16 cellular contexts compared by ENCODE assay signal in genomic region chr2:207765541-207765940, GRCh38. TPM values are rescaled to one million over a fixed set of nuclear protein-coding genes. Genes with fewer than 3 reads are reported as not detected.
DNase-seq lines count a peak whose midpoint lies in the region; ATAC-seq, FAIRE-seq and TF ChIP-seq lines count a peak whose summit lies in the region.
"Had no signal": no experiment of that assay in that cellular context is flagged by ENCODE, and none has a peak within 500 bp of the region (broad histone marks: within the 10 kb centered on the region; RNA-seq: fewer than 3 reads in every experiment).

No MANE protein-coding gene starts in this region.

- H3K27me3 Mint-ChIP-seq in endodermal cell (ENCODE audit: insufficient read depth): peaks cover 2% of the 10 kb centered on the region
- peaks cover 19 to 26% of the 10 kb centered on the region in 2 donors for H3K27me3 Mint-ChIP-seq in natural killer cell (ENCODE audit: low read depth in 2 of 2)
- peaks cover 29% of the 10 kb centered on the region for H3K27me3 Mint-ChIP-seq in activated CD4-positive, alpha-beta memory T cell treated with anti-CD3 and anti-CD28 coated beads for 36 hours

- H3K4me1 Mint-ChIP-seq in endodermal cell (peaks cover 32% of the 10 kb centered on the region), natural killer cell (peaks cover 24 to 28% of the 10 kb centered on the region in 2 donors)
- H3K4me1 Mint-ChIP-seq in activated CD4-positive, alpha-beta memory T cell treated with anti-CD3 and anti-CD28 coated beads for 36 hours (ENCODE audit: low read depth): peaks cover 24% of the 10 kb centered on the region

- no peaks in the 10 kb centered on the region for H3K4me1 ChIP-seq in endodermal cell (ENCODE audit: control insufficient read depth, insufficient read depth, low read length)
- peaks cover 15 to 48% (median 22%) of the 10 kb centered on the region in 3 donors for H3K4me1 ChIP-seq in pancreas

- peak overlapping the region; percentile 90 for H3K27ac Mint-ChIP-seq in endodermal cell
- H3K27ac Mint-ChIP-seq in natural killer cell: no peak overlapping the region
- H3K27ac Mint-ChIP-seq in activated CD4-positive, alpha-beta memory T cell treated with anti-CD3 and anti-CD28 coated beads for 36 hours: no peak overlapping the region
- H3K27ac Mint-ChIP-seq: CD4-positive, alpha-beta memory T cell; effector memory CD8-positive, alpha-beta T cell; HFFc6; mesothelial cell of epicardium; T-helper 2 cell treated with Interferon-gamma antibody and Interleukin-4, amounts not matched to agents 5 μg/mL and 100 μg/mL, for 36 hours had no signal

- H3K9me3 ChIP-seq in endodermal cell (ENCODE audit: control insufficient read depth, low read length) (peaks cover 7% of the 10 kb centered on the region), pancreas (no peaks in the 10 kb centered on the region)
- H3K9me3 ChIP-seq: Peyer's patch had no signal

- peak in 3 of 4 donors; percentile 14 to 23 (median 19) for ATAC-seq in pancreas
- no peak for ATAC-seq in natural killer cell
- ATAC-seq in GM18505 (IDR thresholded peaks at IDR 0.05; ENCODE audit: unreplicated experiment): no peak
- ATAC-seq: effector memory CD8-positive, alpha-beta T cell had no signal

- intact Hi-C loops in pancreas (cut with DNase I) (loop anchor here in 1 of 3 donors (10.0 kb wide), 1 partner anchor 199 kb away; no protein-coding TSS in a partner anchor), natural killer cell (cut with micrococcal nuclease) (no loop called here)
- intact Hi-C loops in activated CD4-positive, alpha-beta memory T cell treated with anti-CD3 and anti-CD28 coated beads for 36 hours (cut with micrococcal nuclease): no loop called here

- TF ChIP-seq CTCF in endodermal cell (conservative IDR thresholded peaks at IDR 0.05) (no peak), pancreas (IDR thresholded peaks at IDR 0.05) (no peak), natural killer cell (IDR thresholded peaks at IDR 0.05) (no peak)

- H3K27ac ChIP-seq in endodermal cell (ENCODE audit: low read depth, low read length): no peak overlapping the region
- H3K27ac ChIP-seq in pancreas: peak overlapping the region in 1 of 4 donors; percentile 77

- H3K9ac ChIP-seq in endodermal cell (ENCODE audit: extremely low read depth, low read length, poor library complexity, severe bottlenecking): peak overlapping the region; percentile 95

- peak; percentile 26 for FAIRE-seq in pancreas (lab: Jason Lieb, UNC)

- H3K36me3 ChIP-seq in H7 (replicated peaks; ENCODE audit: control insufficient read depth, insufficient read depth, low read length) (peaks cover 51% of the 10 kb centered on the region), endodermal cell (ENCODE audit: control insufficient read depth, insufficient read depth, low read length) (peaks cover 87% of the 10 kb centered on the region), pancreas (peaks cover 0 to 7% (median 0%) of the 10 kb centered on the region in 3 donors)

- CTCF ChIA-PET in activated CD4-positive, alpha-beta memory T cell treated with anti-CD3 and anti-CD28 coated beads for 36 hours (lab: Charles Lee): interaction anchor here (0.6 to 1.1 kb wide), 4 partner anchors 11 to 275 kb away, joined by 3 to 7 read pairs (median 6); partner anchors contain the start of gene METTL21A

- H3K27me3 ChIP-seq in H7 (ENCODE audit: control insufficient read depth, insufficient read depth, low read length): no peaks in the 10 kb centered on the region
- no peaks in the 10 kb centered on the region for H3K27me3 ChIP-seq in endodermal cell (ENCODE audit: control insufficient read depth, insufficient read depth, low read length, poor library complexity, severe bottlenecking)
- H3K27me3 ChIP-seq in pancreas: no peaks in the 10 kb centered on the region
- H3K27me3 ChIP-seq: Peyer's patch had no signal

- H3K4me3 Mint-ChIP-seq in endodermal cell (peak overlapping the region; percentile 97), natural killer cell (no peak overlapping the region)
- no peak overlapping the region for H3K4me3 Mint-ChIP-seq in activated CD4-positive, alpha-beta memory T cell treated with anti-CD3 and anti-CD28 coated beads for 36 hours
- H3K4me3 Mint-ChIP-seq: effector memory CD8-positive, alpha-beta T cell; HFFc6; T-helper 2 cell treated with Interferon-gamma antibody and Interleukin-4, amounts not matched to agents 5 μg/mL and 100 μg/mL, for 36 hours had no signal

- H3K9me3 Mint-ChIP-seq in endodermal cell (no peaks in the 10 kb centered on the region), natural killer cell (no peaks in the 10 kb centered on the region)
- no peaks in the 10 kb centered on the region for H3K9me3 Mint-ChIP-seq in activated CD4-positive, alpha-beta memory T cell treated with anti-CD3 and anti-CD28 coated beads for 36 hours
- H3K9me3 Mint-ChIP-seq: effector memory CD8-positive, alpha-beta T cell; HFFc6; mesothelial cell of epicardium; T-helper 2 cell treated with Interferon-gamma antibody and Interleukin-4, amounts not matched to agents 5 μg/mL and 100 μg/mL, for 36 hours had no signal

- no peak for TF ChIP-seq POLR2A in GM18505 (IDR thresholded peaks at IDR 0.05; ENCODE audit: borderline replicate concordance, extremely low read depth, insufficient read depth, insufficient read length)

- H3K36me3 Mint-ChIP-seq in endodermal cell (ENCODE audit: low read depth): peaks cover 82% of the 10 kb centered on the region
- no peaks in the 10 kb centered on the region for H3K36me3 Mint-ChIP-seq in natural killer cell
- peaks cover 3% of the 10 kb centered on the region for H3K36me3 Mint-ChIP-seq in activated CD4-positive, alpha-beta memory T cell treated with anti-CD3 and anti-CD28 coated beads for 36 hours
- H3K36me3 Mint-ChIP-seq: mesothelial cell of epicardium had no signal

- peak; percentile 73 for DNase-seq in H7
- peak; percentile 21 for DNase-seq in NCI-H2196 treated with DMSO at 0.1 percent for 48 hours (lab: John Stamatoyannopoulos, UW; ENCODE audit: unreplicated experiment)
- DNase-seq in endodermal cell: peak; percentile 80
- peak in 3 of 6 donors; percentile 40 to 60 (median 58) for DNase-seq in pancreas
- no peak for DNase-seq in natural killer cell
- DNase-seq in activated CD4-positive, alpha-beta memory T cell treated with anti-CD3 and anti-CD28 coated beads for 36 hours: no peak
- DNase-seq in putamen (ENCODE audit: low spot score): no peak
- DNase-seq: activated CD8-positive, alpha-beta memory T cell treated with anti-CD3 and anti-CD28 coated beads, Interleukin-2, amount 50 U/mL, for 48 hours; amniotic stem cell; CD4-positive, alpha-beta memory T cell; effector memory CD8-positive, alpha-beta T cell; HFFc6 had no signal

- peak overlapping the region; percentile 99 for H3K4me3 ChIP-seq in H7 (ENCODE audit: insufficient read depth, low read depth, low read length)
- peak overlapping the region; percentile 95 for H3K4me3 ChIP-seq in endodermal cell (ENCODE audit: low read length)
- H3K4me3 ChIP-seq in pancreas: peak overlapping the region in 1 of 4 donors; percentile 90

- 0 to 5% methylated on average over 2 of the region's 2 CpGs for WGBS in endodermal cell (ENCODE audit: insufficient coverage in 1 of 2, insufficient read length in 1 of 2), 2 experiments
- 16% methylated on average over 2 of the region's 2 CpGs for WGBS in pancreas, 2 donors

- POLR2A ChIA-PET in activated CD4-positive, alpha-beta memory T cell treated with anti-CD3 and anti-CD28 coated beads for 36 hours (lab: Charles Lee): interaction anchor here (0.7 kb wide), 1 partner anchor 28 kb away, joined by 3 read pairs; no protein-coding TSS in a partner anchor

RNA-seq across cellular contexts. Expression of gene FZD5, which starts 4.2 kb away (rescaled TPM):
- total RNA-seq in H7 (2014; rRNA removed; shearing (Covaris generic)): 102 and 171 TPM in 2 replicates
- 1,000 to 10,000 TPM; 1,055 to 1,188 TPM for total RNA-seq in endodermal cell
- 95.5 TPM for polyA plus RNA-seq in endodermal cell (2013, experiment 1 of 2)
- polyA plus RNA-seq in endodermal cell (2013, experiment 2 of 2): 122 TPM
- 10 to 100 TPM; 13.7 to 23.0 (median 15.7) TPM for total RNA-seq in pancreas
- polyA plus RNA-seq in pancreas: 1 to 10 TPM; 5.3 to 7.2 TPM
- 1 to 10 TPM in 1 of 3 donors, under 1 TPM in 2; 0.38 to 1.0 (median 0.42) TPM for total RNA-seq in natural killer cell
- 1 to 10 TPM; 1.3 to 1.7 TPM for total RNA-seq in activated CD4-positive, alpha-beta memory T cell treated with anti-CD3 and anti-CD28 coated beads for 36 hours

RNA-seq across cellular contexts. Expression of gene CCNYL1, which starts 54.1 kb away (rescaled TPM):
- 10.9 and 11.5 TPM in 2 replicates for total RNA-seq in H7 (2014; rRNA removed; shearing (Covaris generic))
- total RNA-seq in endodermal cell (10 to 100 TPM; 19.8 to 22.4 TPM), pancreas (10 to 100 TPM in 4 of 6 donors, 1 to 10 TPM in 2; 8.4 to 12.4 (median 11.9) TPM), natural killer cell (10 to 100 TPM in 2 of 3 donors, 1 to 10 TPM in 1; 7.9 to 11.7 (median 10.2) TPM)
- 26.6 TPM for polyA plus RNA-seq in endodermal cell (2013, experiment 1 of 2)
- 31.3 TPM for polyA plus RNA-seq in endodermal cell (2013, experiment 2 of 2)
- 1 to 10 TPM; 5.2 to 5.3 TPM for polyA plus RNA-seq in pancreas
- 1 to 10 TPM; 5.7 to 6.4 TPM for total RNA-seq in activated CD4-positive, alpha-beta memory T cell treated with anti-CD3 and anti-CD28 coated beads for 36 hours

Comparison
In these comparisons a context has a peak if more than half of its experiments do, and no peak if none do; other contexts are left out.
1. DNase-seq: peak in H7 (single experiment), NCI-H2196 treated with DMSO at 0.1 percent for 48 hours (single experiment) and endodermal cell (single experiment); none in natural killer cell (single experiment), activated CD4-positive, alpha-beta memory T cell treated with anti-CD3 and anti-CD28 coated beads for 36 hours (single experiment) and putamen (single experiment).
2. ATAC-seq: peak in pancreas (3 of 4); none in natural killer cell (0 of 3) and GM18505 (single experiment).